37 cellular contexts compared by ENCODE assay signal in genomic region chr9:8408575-8409190, GRCh38.
"Had no signal": no experiment of that assay in that cellular context is flagged by ENCODE, and none has a peak within 500 bp of the region (broad histone marks: within the 10 kb centered on the region; RNA-seq: fewer than 3 reads in every experiment).

No MANE protein-coding gene starts in this region.

- H3K4me1 ChIP-seq: ascending aorta, body of pancreas had no signal

- H3K4me3 ChIP-seq: ascending aorta, body of pancreas, MG63, PC-9 had no signal

- H3K27ac Mint-ChIP-seq: activated CD4-positive, alpha-beta T cell treated with anti-CD3 and anti-CD28 coated beads, Interleukin-2, amount 10 ng/mL, durations not matched to agents 24 days and 14 days; activated CD8-positive, alpha-beta T cell treated with anti-CD3 and anti-CD28 coated beads for 36 hours; activated naive CD4-positive, alpha-beta T cell treated with anti-CD3 and anti-CD28 coated beads, Interleukin-2, amount 50 U/mL, for 24 hours; activated naive CD8-positive, alpha-beta T cell treated with anti-CD3 and anti-CD28 coated beads, Interleukin-2, amount 10 ng/mL, durations not matched to agents 7 days and 5 days; activated T-cell treated with anti-CD3 and anti-CD28 coated beads, Interleukin-2, amount 50 U/mL, for 72 hours; activated T-helper 17 cell treated with anti-CD3 and anti-CD28 coated beads, Interleukin-2, amount 50 U/mL, for 72 hours had no signal

- ATAC-seq: activated CD8-positive, alpha-beta T cell treated with anti-CD3 and anti-CD28 coated beads for 36 hours; activated T-cell treated with anti-CD3 and anti-CD28 coated beads, Interleukin-2, amount 50 U/mL, for 72 hours; activated T-helper 17 cell treated with anti-CD3 and anti-CD28 coated beads, Interleukin-2, amount 50 U/mL, for 72 hours; body of pancreas; Right ventricle myocardium inferior; SK-N-SH treated with all-trans-retinoic acid at 6 μM for 48 hours had no signal

- H3K36me3 Mint-ChIP-seq: activated naive CD4-positive, alpha-beta T cell treated with anti-CD3 and anti-CD28 coated beads, Interleukin-2, amount 50 U/mL, for 24 hours; activated naive CD8-positive, alpha-beta T cell treated with anti-CD3 and anti-CD28 coated beads, Interleukin-2, amount 10 ng/mL, durations not matched to agents 7 days and 5 days had no signal

- H3K4me2 ChIP-seq: PC-9 had no signal

- H3K27me3 ChIP-seq: ascending aorta, body of pancreas, MG63 had no signal

- H3K36me3 ChIP-seq: ascending aorta, MG63 had no signal

- H3K27me3 Mint-ChIP-seq: activated CD8-positive, alpha-beta T cell treated with anti-CD3 and anti-CD28 coated beads for 36 hours had no signal

- H3K4me3 Mint-ChIP-seq: activated CD4-positive, alpha-beta T cell treated with anti-CD3 and anti-CD28 coated beads, Interleukin-2, amount 10 ng/mL, durations not matched to agents 24 days and 14 days; activated CD8-positive, alpha-beta T cell treated with anti-CD3 and anti-CD28 coated beads for 36 hours; activated naive CD4-positive, alpha-beta T cell treated with anti-CD3 and anti-CD28 coated beads, Interleukin-2, amount 50 U/mL, for 24 hours; activated naive CD8-positive, alpha-beta T cell treated with anti-CD3 and anti-CD28 coated beads, Interleukin-2, amount 10 ng/mL, durations not matched to agents 7 days and 5 days; activated T-helper 17 cell treated with anti-CD3 and anti-CD28 coated beads, Interleukin-2, amount 50 U/mL, for 72 hours had no signal

- H3K9me3 ChIP-seq: ascending aorta, body of pancreas, MG63 had no signal

- H2AFZ ChIP-seq: PC-9 had no signal

- H3K27ac ChIP-seq: ascending aorta, body of pancreas, PC-9, RWPE1, VCaP had no signal

- H3K9me3 Mint-ChIP-seq: activated CD4-positive, alpha-beta T cell treated with anti-CD3 and anti-CD28 coated beads, Interleukin-2, amount 10 ng/mL, durations not matched to agents 24 days and 14 days; activated CD8-positive, alpha-beta T cell treated with anti-CD3 and anti-CD28 coated beads for 36 hours; activated naive CD4-positive, alpha-beta T cell treated with anti-CD3 and anti-CD28 coated beads, Interleukin-2, amount 50 U/mL, for 24 hours; activated naive CD8-positive, alpha-beta T cell treated with anti-CD3 and anti-CD28 coated beads, Interleukin-2, amount 10 ng/mL, durations not matched to agents 7 days and 5 days; activated T-cell treated with anti-CD3 and anti-CD28 coated beads, Interleukin-2, amount 50 U/mL, for 72 hours; activated T-helper 17 cell treated with anti-CD3 and anti-CD28 coated beads, Interleukin-2, amount 50 U/mL, for 72 hours had no signal

- DNase-seq: activated CD4-positive, alpha-beta T cell treated with anti-CD3 and anti-CD28 coated beads, Interleukin-2, amount 10 ng/mL, durations not matched to agents 24 days and 14 days; activated CD4-positive, alpha-beta T cell treated with anti-CD3 and anti-CD28 coated beads, Interleukin-2, amount 50 U/mL, for 4 hours; activated CD4-positive, CD25-positive, alpha-beta regulatory T cell; activated CD8-positive, alpha-beta T cell treated with anti-CD3 and anti-CD28 coated beads for 36 hours; activated gamma-delta T cell; activated naive CD4-positive, alpha-beta T cell treated with Interleukin-2 at 50 U/mL for 16 hours; activated naive CD8-positive, alpha-beta T cell treated with anti-CD3 and anti-CD28 coated beads, Interleukin-2, amount 10 ng/mL, durations not matched to agents 7 days and 5 days; activated T-cell treated with anti-CD3 and anti-CD28 coated beads, Interleukin-2, amount 50 U/mL, for 1 hour; activated T-cell treated with anti-CD3 and anti-CD28 coated beads, Interleukin-2, amount 50 U/mL, for 72 hours; amygdala; body of pancreas; caudate nucleus; cerebellar nuclear complex; Kasumi-1; MG63; NCI-H1048; NCI-H1436 treated with DMSO at 0.1 percent for 48 hours; NCI-H187; NCI-H2029 treated with DMSO at 0.1 percent for 48 hours; NCI-H2107; NCI-H2171; NCI-H510A; NCI-H526; NCI-H748 treated with DMSO at 0.1 percent for 48 hours; NK-92 treated with Interleukin-12 subunit alpha and Interleukin-12 subunit beta, amount 100 ng/mL, for 24 hours; PC-9; SIG-M5; T-helper 1 cell; T-helper 2 cell; T-helper 9 cell had no signal
